Comparison of ENCODE assay signal across 20 cellular contexts in genomic region chr1:206477110-206477509, GRCh38. TPM values are rescaled to one million over a fixed set of nuclear protein-coding genes. Genes with fewer than 3 reads are reported as not detected.
DNase-seq lines count a peak whose midpoint lies in the region; ATAC-seq and TF ChIP-seq lines count a peak whose summit lies in the region.
"Had no signal": no experiment of that assay in that cellular context is flagged by ENCODE, and none has a peak within 500 bp of the region (broad histone marks: within the 10 kb centered on the region; RNA-seq: fewer than 3 reads in every experiment).

No MANE protein-coding gene starts in this region.

- H3K4me1 Mint-ChIP-seq in activated T-cell treated with anti-CD3 and anti-CD28 coated beads, Interleukin-2, amount 50 U/mL, for 24 hours (ENCODE audit: low read depth), result peaks cover 58% of the 10 kb centered on the region
- H3K4me1 Mint-ChIP-seq in activated T-cell treated with anti-CD3 and anti-CD28 coated beads, Interleukin-2, amount 50 U/mL, for 4 hours (ENCODE audit: low read depth), result peaks cover 43% of the 10 kb centered on the region
- peaks cover 49% of the 10 kb centered on the region for H3K4me1 Mint-ChIP-seq in activated naive CD8-positive, alpha-beta T cell treated with anti-CD3 and anti-CD28 coated beads for 36 hours
- H3K4me1 Mint-ChIP-seq in neural progenitor cell, result peaks cover 16% of the 10 kb centered on the region

- ATAC-seq in activated T-cell treated with anti-CD3 and anti-CD28 coated beads, Interleukin-2, amount 50 U/mL, for 4 hours, result no peak
- no peak for ATAC-seq in stimulated activated naive CD8-positive, alpha-beta T cell treated with anti-CD3 and anti-CD28 coated beads, Interleukin-15, Interleukin-2, amounts not matched to agents 100 U/mL and 50 U/mL, for 24 hours
- no peak for ATAC-seq in HG02588 (IDR thresholded peaks at IDR 0.05; ENCODE audit: unreplicated experiment)

- H2AFZ ChIP-seq in neural progenitor cell (replicated peaks), result no peak overlapping the region
- H2AFZ ChIP-seq: PC-9 had no signal

- no peak overlapping the region for H3K9ac ChIP-seq in neural progenitor cell

- H3K36me3 Mint-ChIP-seq in activated T-cell treated with anti-CD3 and anti-CD28 coated beads, Interleukin-2, amount 50 U/mL, for 24 hours (ENCODE audit: low read depth), result peaks cover 84% of the 10 kb centered on the region
- peaks cover 33% of the 10 kb centered on the region for H3K36me3 Mint-ChIP-seq in activated T-cell treated with anti-CD3 and anti-CD28 coated beads, Interleukin-2, amount 50 U/mL, for 4 hours (ENCODE audit: insufficient read depth)
- H3K36me3 Mint-ChIP-seq in activated naive CD8-positive, alpha-beta T cell treated with anti-CD3 and anti-CD28 coated beads for 36 hours, result peaks cover 39% of the 10 kb centered on the region
- H3K36me3 Mint-ChIP-seq in neural progenitor cell, result peaks cover 18% of the 10 kb centered on the region

- no peaks in the 10 kb centered on the region for H3K36me3 ChIP-seq in neural progenitor cell

- peaks cover 15% of the 10 kb centered on the region for H3K4me1 ChIP-seq in neural progenitor cell

- no peaks in the 10 kb centered on the region for H3K27me3 ChIP-seq in neural progenitor cell

- no peaks in the 10 kb centered on the region for H3K27me3 Mint-ChIP-seq in activated T-cell treated with anti-CD3 and anti-CD28 coated beads, Interleukin-2, amount 50 U/mL, for 24 hours
- no peaks in the 10 kb centered on the region for H3K27me3 Mint-ChIP-seq in activated T-cell treated with anti-CD3 and anti-CD28 coated beads, Interleukin-2, amount 50 U/mL, for 4 hours (ENCODE audit: low read depth)
- no peaks in the 10 kb centered on the region for H3K27me3 Mint-ChIP-seq in activated naive CD8-positive, alpha-beta T cell treated with anti-CD3 and anti-CD28 coated beads for 36 hours
- peaks cover 4% of the 10 kb centered on the region for H3K27me3 Mint-ChIP-seq in neural progenitor cell (ENCODE audit: insufficient read depth, low read depth)
- H3K27me3 Mint-ChIP-seq: CD4-positive, alpha-beta memory T cell had no signal

- TF ChIP-seq CTCF in VCaP (conservative IDR thresholded peaks at IDR 0.05), result no peak
- TF ChIP-seq CTCF in neural progenitor cell (IDR thresholded peaks at IDR 0.05), result no peak

- no peak overlapping the region for H3K4me3 Mint-ChIP-seq in activated T-cell treated with anti-CD3 and anti-CD28 coated beads, Interleukin-2, amount 50 U/mL, for 24 hours
- H3K4me3 Mint-ChIP-seq in activated T-cell treated with anti-CD3 and anti-CD28 coated beads, Interleukin-2, amount 50 U/mL, for 4 hours, result no peak overlapping the region
- H3K4me3 Mint-ChIP-seq in activated naive CD8-positive, alpha-beta T cell treated with anti-CD3 and anti-CD28 coated beads for 36 hours, result no peak overlapping the region
- no peak overlapping the region for H3K4me3 Mint-ChIP-seq in neural progenitor cell
- H3K4me3 Mint-ChIP-seq: CD4-positive, alpha-beta memory T cell had no signal

- peak overlapping the region; percentile 67 for H3K27ac Mint-ChIP-seq in activated T-cell treated with anti-CD3 and anti-CD28 coated beads, Interleukin-2, amount 50 U/mL, for 24 hours
- H3K27ac Mint-ChIP-seq in activated naive CD8-positive, alpha-beta T cell treated with anti-CD3 and anti-CD28 coated beads for 36 hours, result peak overlapping the region; percentile 31
- H3K27ac Mint-ChIP-seq in neural progenitor cell, result peak overlapping the region; percentile 51

- no peaks in the 10 kb centered on the region for H3K79me2 ChIP-seq in neural progenitor cell (ENCODE audit: low read depth)

- H3K9me3 ChIP-seq in neural progenitor cell (ENCODE audit: low read depth), result no peaks in the 10 kb centered on the region

- no peak for DNase-seq in activated T-cell treated with anti-CD3 and anti-CD28 coated beads, Interleukin-2, amount 50 U/mL, for 24 hours
- DNase-seq in activated T-cell treated with anti-CD3 and anti-CD28 coated beads, Interleukin-2, amount 50 U/mL, for 4 hours, result no peak
- no peak for DNase-seq in activated naive CD8-positive, alpha-beta T cell treated with anti-CD3 and anti-CD28 coated beads for 36 hours
- no peak for DNase-seq in neural progenitor cell (ENCODE audit: low spot score)
- DNase-seq in stimulated activated naive CD8-positive, alpha-beta T cell treated with anti-CD3 and anti-CD28 coated beads, Interleukin-15, Interleukin-2, amounts not matched to agents 100 U/mL and 50 U/mL, for 24 hours, result no peak
- no peak for DNase-seq in retina
- DNase-seq: 8988T; CD4-positive, alpha-beta memory T cell; COR-L47; HCEC 1CT; IMR-90; KG1; MM.1S; NCI-H2029; NCI-H446 treated with DMSO at 0.1 percent for 48 hours; NCI-H526; SHP77 had no signal

- no peaks in the 10 kb centered on the region for H3K9me3 Mint-ChIP-seq in activated T-cell treated with anti-CD3 and anti-CD28 coated beads, Interleukin-2, amount 50 U/mL, for 24 hours
- no peaks in the 10 kb centered on the region for H3K9me3 Mint-ChIP-seq in activated T-cell treated with anti-CD3 and anti-CD28 coated beads, Interleukin-2, amount 50 U/mL, for 4 hours
- H3K9me3 Mint-ChIP-seq in activated naive CD8-positive, alpha-beta T cell treated with anti-CD3 and anti-CD28 coated beads for 36 hours, result no peaks in the 10 kb centered on the region
- H3K9me3 Mint-ChIP-seq in neural progenitor cell, result no peaks in the 10 kb centered on the region

- no peak overlapping the region for H3K4me3 ChIP-seq in neural progenitor cell
- H3K4me3 ChIP-seq: PC-9 had no signal

- H3K27ac ChIP-seq in VCaP, result peak overlapping the region; percentile 57; the same call in 1 of the 2 replicates
- no peak overlapping the region for H3K27ac ChIP-seq in neural progenitor cell
- H3K27ac ChIP-seq: PC-9 had no signal

- no peaks in the 10 kb centered on the region for H4K20me1 ChIP-seq in neural progenitor cell (ENCODE audit: low read depth)

- no peak overlapping the region for H3K4me2 ChIP-seq in neural progenitor cell
- H3K4me2 ChIP-seq: PC-9 had no signal

- H3F3A ChIP-seq in neural progenitor cell (ENCODE audit: low read depth), result no peaks in the 10 kb centered on the region

RNA-seq across cellular contexts. Expression of gene IKBKE, which starts 6.8 kb away (rescaled TPM):
- total RNA-seq in activated T-cell treated with anti-CD3 and anti-CD28 coated beads, Interleukin-2, amount 50 U/mL, for 4 hours, result 10 to 100 TPM; 14.7 to 17.2 (median 16.1) TPM
- total RNA-seq in activated naive CD8-positive, alpha-beta T cell treated with anti-CD3 and anti-CD28 coated beads for 36 hours, result 10 to 100 TPM; 18.7 to 19.8 TPM
- total RNA-seq in neural progenitor cell (ENCODE audit: low replicate concordance), result 0.26 and 2.7 TPM in 2 replicates

RNA-seq across cellular contexts. Expression of gene RASSF5, which starts 30.2 kb away (rescaled TPM):
- 100 to 1,000 TPM; 179 to 227 (median 216) TPM for total RNA-seq in activated T-cell treated with anti-CD3 and anti-CD28 coated beads, Interleukin-2, amount 50 U/mL, for 4 hours
- total RNA-seq in activated naive CD8-positive, alpha-beta T cell treated with anti-CD3 and anti-CD28 coated beads for 36 hours, result 100 to 1,000 TPM; 223 to 226 TPM
- total RNA-seq in neural progenitor cell (ENCODE audit: low replicate concordance), result 0.19 and 0.43 TPM in 2 replicates

Comparison
In these comparisons a context has a peak if more than half of its experiments do, and no peak if none do; other contexts are left out.
1. RNA of gene RASSF5, which starts 30.2 kb away (total RNA-seq): 223 to 226 TPM in activated naive CD8-positive, alpha-beta T cell treated with anti-CD3 and anti-CD28 coated beads for 36 hours and 179 to 227 TPM in activated T-cell treated with anti-CD3 and anti-CD28 coated beads, Interleukin-2, amount 50 U/mL, for 4 hours; 0.19 to 0.43 TPM in neural progenitor cell; every median in the first group is over 100 times any median in the second.
2. Peak in every context shown above with its lines, with median percentiles within 50 percentile points of each other: H3K27ac Mint-ChIP-seq.